ENCODE assay signal across 8 cellular contexts in genomic region chr1:147084273-147085096, GRCh38.
A peak's percentile ranks its signal among the peaks of the same experiment; 100 is the strongest.
DNase-seq lines count a peak whose midpoint lies in the region; ATAC-seq and TF ChIP-seq lines count a peak whose summit lies in the region.

No MANE protein-coding gene starts in this region.

- peak; percentile 37 for DNase-seq in AG04449 (ENCODE audit: low read depth, low spot score)
- peak; percentile 80 for DNase-seq in NCI-H774 (lab: John Stamatoyannopoulos, UW)
- peak; percentile 94 for DNase-seq in activated CD8-positive, alpha-beta memory T cell treated with anti-CD3 and anti-CD28 coated beads, Interleukin-2, amount 50 U/mL, for 48 hours
- DNase-seq in stimulated activated CD8-positive, alpha-beta memory T cell treated with anti-CD3 and anti-CD28 coated beads, Interleukin-4, amount 100 ng/mL, for 48 hours = peak; percentile 90

- ATAC-seq in GM18909 (IDR thresholded peaks at IDR 0.05; ENCODE audit: poor library complexity, unreplicated experiment) = peak; percentile 81
- ATAC-seq in HG03196 (IDR thresholded peaks at IDR 0.05; ENCODE audit: unreplicated experiment) = peak; percentile 63
- ATAC-seq in esophagus mucosa = peak; percentile 86

- no peak for TF ChIP-seq CTCF in AG04449 (IDR thresholded peaks at IDR 0.05; ENCODE audit: insufficient read depth, low read length, missing control alignments)

- H3K27me3 ChIP-seq in muscle layer of duodenum (ENCODE audit: low read depth, low read length) = peaks cover 40% of the 10 kb centered on the region

- H3K4me3 ChIP-seq in AG04449 (ENCODE audit: low read depth, low read length) = peak overlapping the region; percentile 65
- H3K4me3 ChIP-seq in muscle layer of duodenum (ENCODE audit: low read depth in 1 of 2, low read length in 2 of 2) = peak overlapping the region; percentile 67 to 80

- peaks cover 0 to 16% of the 10 kb centered on the region in 2 donors for H3K4me1 ChIP-seq in muscle layer of duodenum (ENCODE audit: control insufficient read depth in 1 of 2, insufficient read depth in 2 of 2, low read length in 2 of 2)

- peaks cover 3 to 15% of the 10 kb centered on the region in 2 donors for H3K9me3 ChIP-seq in muscle layer of duodenum (ENCODE audit: control insufficient read depth in 1 of 2, low read length in 2 of 2)

- no peak overlapping the region for H3K27ac ChIP-seq in muscle layer of duodenum (ENCODE audit: low read length)

- CTCF ChIA-PET in AG04449 (lab: Yijun Ruan, JAX) = interaction anchor here (1.0 kb wide), 1 partner anchor 159 kb away, joined by 3 read pairs; no protein-coding TSS in a partner anchor

- POLR2A ChIA-PET in AG04449 (lab: Yijun Ruan, JAX) = interaction anchor here (0.5 to 1.2 kb wide), 9 partner anchors 12 to 954 kb away, joined by 3 to 6 read pairs (median 3); no protein-coding TSS in a partner anchor

- no peaks in the 10 kb centered on the region for H3K36me3 ChIP-seq in muscle layer of duodenum (ENCODE audit: control insufficient read depth in 1 of 2, insufficient read depth in 2 of 2, low read length in 2 of 2)

Comparison
In these comparisons a context has a peak if more than half of its experiments do, and no peak if none do; other contexts are left out.
1. DNase-seq: peak in every context shown above with its lines; median percentile 94 in activated CD8-positive, alpha-beta memory T cell treated with anti-CD3 and anti-CD28 coated beads, Interleukin-2, amount 50 U/mL, for 48 hours; 90 in stimulated activated CD8-positive, alpha-beta memory T cell treated with anti-CD3 and anti-CD28 coated beads, Interleukin-4, amount 100 ng/mL, for 48 hours; 80 in NCI-H774; 37 in AG04449.